Comparison of ENCODE assay signal across 1 cellular context in genomic region chr14:78690836-78691235, GRCh38.
A peak's percentile ranks its signal among the peaks of the same experiment; 100 is the strongest.
TF ChIP-seq lines count a peak whose summit lies in the region.

No MANE protein-coding gene starts in this region.

TF ChIP-seq in K562, 482 proteins besides CTCF, POLR2A, EP300 and RAD21 (continued from another document):
- TF ChIP-seq ZBTB49 (CRISPR knock-in tag; IDR thresholded peaks at IDR 0.05; ENCODE audit: borderline replicate concordance): no peak
- peak; percentile 5 for TF ChIP-seq MEIS2 (IDR thresholded peaks at IDR 0.05; ENCODE audit: partially characterized antibody)
- TF ChIP-seq ESRRA (IDR thresholded peaks at IDR 0.05; ENCODE audit: borderline replicate concordance, low read depth): no peak
- TF ChIP-seq, protein P1, sequence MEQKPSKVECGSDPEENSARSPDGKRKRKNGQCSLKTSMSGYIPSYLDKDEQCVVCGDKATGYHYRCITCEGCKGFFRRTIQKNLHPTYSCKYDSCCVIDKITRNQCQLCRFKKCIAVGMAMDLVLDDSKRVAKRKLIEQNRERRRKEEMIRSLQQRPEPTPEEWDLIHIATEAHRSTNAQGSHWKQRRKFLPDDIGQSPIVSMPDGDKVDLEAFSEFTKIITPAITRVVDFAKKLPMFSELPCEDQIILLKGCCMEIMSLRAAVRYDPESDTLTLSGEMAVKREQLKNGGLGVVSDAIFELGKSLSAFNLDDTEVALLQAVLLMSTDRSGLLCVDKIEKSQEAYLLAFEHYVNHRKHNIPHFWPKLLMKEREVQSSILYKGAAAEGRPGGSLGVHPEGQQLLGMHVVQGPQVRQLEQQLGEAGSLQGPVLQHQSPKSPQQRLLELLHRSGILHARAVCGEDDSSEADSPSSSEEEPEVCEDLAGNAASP (IDR thresholded peaks at IDR 0.05): no peak
- TF ChIP-seq CEBPG (CRISPR knock-in tag; IDR thresholded peaks at IDR 0.05): no peak
- 0 out of 4 replicates have a peak, but pooled peaks of 1 of the 2 experiments have one; percentile 15 for TF ChIP-seq CEBPG (tag; conservative IDR thresholded peaks at IDR 0.05 in 1 of 2, IDR thresholded peaks at IDR 0.05 in 1 of 2)
- TF ChIP-seq, protein P2, sequence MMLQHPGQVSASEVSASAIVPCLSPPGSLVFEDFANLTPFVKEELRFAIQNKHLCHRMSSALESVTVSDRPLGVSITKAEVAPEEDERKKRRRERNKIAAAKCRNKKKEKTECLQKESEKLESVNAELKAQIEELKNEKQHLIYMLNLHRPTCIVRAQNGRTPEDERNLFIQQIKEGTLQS (IDR thresholded peaks at IDR 0.05): peak; percentile 62
- TF ChIP-seq, protein P2 (CRISPR knock-in tag; conservative IDR thresholded peaks at IDR 0.05): no peak
- no peak for TF ChIP-seq ZNF124 (CRISPR knock-in tag; IDR thresholded peaks at IDR 0.05)
- TF ChIP-seq AFF4 (CRISPR knock-in tag; IDR thresholded peaks at IDR 0.05): no peak
- TF ChIP-seq HSF4 (CRISPR knock-in tag; IDR thresholded peaks at IDR 0.05; ENCODE audit: borderline replicate concordance): no peak
- peak; percentile 70; the same call in 1 of the 2 replicates for TF ChIP-seq ZNF175 (CRISPR knock-in tag; IDR thresholded peaks at IDR 0.05; ENCODE audit: low read depth)
- TF ChIP-seq JUND (IDR thresholded peaks at IDR 0.05; ENCODE audit: borderline replicate concordance, low read depth, low read length): 0 out of 2 replicates have a peak, but pooled peaks have one; percentile 38
- TF ChIP-seq JUND (tag; IDR thresholded peaks at IDR 0.05; ENCODE audit: borderline replicate concordance, low read depth, low read length): no peak
- no peak for TF ChIP-seq TARDBP (IDR thresholded peaks at IDR 0.05)
- TF ChIP-seq ZNF592 (IDR thresholded peaks at IDR 0.05): no peak
- no peak for TF ChIP-seq SETDB1 (IDR thresholded peaks at IDR 0.05; ENCODE audit: low read length)
- no peak for TF ChIP-seq PHF8 (IDR thresholded peaks at IDR 0.05; ENCODE audit: borderline replicate concordance, low read length)
- TF ChIP-seq ZNF217 (CRISPR knock-in tag; IDR thresholded peaks at IDR 0.05): no peak
- peak; percentile 37; the same call in 1 of the 2 replicates for TF ChIP-seq FOSL1 (tag; conservative IDR thresholded peaks at IDR 0.05)
TF ChIP-seq in K562: peak in this region for 6.
